In the genomic region with DNA sequence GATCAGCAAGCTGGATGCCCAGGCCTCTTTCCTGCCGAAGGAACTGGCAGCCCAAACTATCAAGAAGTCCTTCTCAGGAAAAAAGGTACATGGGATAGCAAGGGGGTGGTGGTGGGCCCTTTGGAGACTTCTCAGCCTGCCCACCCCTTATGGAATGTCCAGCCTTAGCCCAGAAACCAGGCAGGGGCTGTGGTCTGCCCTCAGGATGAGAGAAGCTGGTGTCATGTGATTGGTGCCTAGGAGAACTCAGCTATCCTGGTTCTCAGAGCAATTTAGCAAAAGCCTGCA, we compare ENCODE assay signal across 23 cellular contexts. TPM values are rescaled to one million over a fixed set of nuclear protein-coding genes. Genes with fewer than 3 reads are reported as not detected.
DNase-seq lines count a peak whose midpoint lies in the region; ATAC-seq, FAIRE-seq and TF ChIP-seq lines count a peak whose summit lies in the region.
"Had no signal": no experiment of that assay in that cellular context is flagged by ENCODE, and none has a peak within 500 bp of the region (broad histone marks: within the 10 kb centered on the region; RNA-seq: fewer than 3 reads in every experiment).

No MANE protein-coding gene starts in this region.

- no peaks in the 10 kb centered on the region for H3K79me1 ChIP-seq in neuronal stem cell (ENCODE audit: low read depth, low read length)

- peaks cover 58% of the 10 kb centered on the region for H3K4me1 Mint-ChIP-seq in dendritic cell treated with granulocyte-macrophage colony-stimulating factor and Interleukin-4, amounts not matched to agents 40 ng/mL and 50 ng/mL, for 4 days (ENCODE audit: low read depth)
- H3K4me1 Mint-ChIP-seq: CD4-positive, CD25-positive, alpha-beta regulatory T cell had no signal

- no peak overlapping the region for H4K8ac ChIP-seq in neuronal stem cell (ENCODE audit: low read depth, low read length)

- H3K27me3 ChIP-seq in liver (ENCODE audit: control insufficient read depth in 4 of 4, insufficient read depth in 4 of 4, low read length in 3 of 4) (no peaks in the 10 kb centered on the region), HepG2 (ENCODE audit: control insufficient read depth in 1 of 2, insufficient read depth in 2 of 2, low read length in 2 of 2) (no peaks in the 10 kb centered on the region), neuronal stem cell (ENCODE audit: control insufficient read depth in 3 of 3, insufficient read depth in 3 of 3, low read depth in 1 of 3, low read length in 3 of 3) (peaks cover 0 to 32% (median 0%) of the 10 kb centered on the region in 3 experiments)

- H4K91ac ChIP-seq in neuronal stem cell (ENCODE audit: low read depth, low read length, poor library complexity): no peak overlapping the region

- H3K9ac ChIP-seq in liver (ENCODE audit: low read depth in 1 of 2, low read length in 2 of 2): peak overlapping the region in 1 of 2 donors; percentile 76
- no peak overlapping the region for H3K9ac ChIP-seq in HepG2 (ENCODE audit: insufficient read depth, low read depth, low read length)
- H3K9ac ChIP-seq in neuronal stem cell (ENCODE audit: low read depth, low read length, poor library complexity): no peak overlapping the region

- H3K36me3 ChIP-seq in liver (ENCODE audit: control insufficient read depth in 4 of 4, insufficient read depth in 3 of 4, low read depth in 1 of 4, low read length in 3 of 4) (peaks cover 11 to 33% (median 19%) of the 10 kb centered on the region in 4 donors), HepG2 (replicated peaks in 1 of 2; ENCODE audit: control insufficient read depth in 1 of 2, insufficient read depth in 2 of 2, low read length in 2 of 2) (no peaks in the 10 kb centered on the region), neuronal stem cell (replicated peaks in 1 of 2; ENCODE audit: control insufficient read depth in 2 of 2, insufficient read depth in 2 of 2, low read length in 2 of 2) (no peaks in the 10 kb centered on the region)

- peaks cover 2% of the 10 kb centered on the region for H3K27me3 Mint-ChIP-seq in dendritic cell treated with granulocyte-macrophage colony-stimulating factor and Interleukin-4, amounts not matched to agents 40 ng/mL and 50 ng/mL, for 4 days

- no peak overlapping the region for H3K14ac ChIP-seq in neuronal stem cell (ENCODE audit: low read length)

- H4K20me1 ChIP-seq in HepG2 (ENCODE audit: insufficient read depth, low read length): no peaks in the 10 kb centered on the region

- TF ChIP-seq CTCF in liver (IDR thresholded peaks at IDR 0.05; ENCODE audit: low read depth, low read length, missing input control) (no peak), HepG2 (CRISPR knock-in tag; IDR thresholded peaks at IDR 0.05) (no peak)

- no peak overlapping the region for H2AK5ac ChIP-seq in neuronal stem cell (ENCODE audit: low read depth, low read length)

- no peak overlapping the region for H3K4ac ChIP-seq in neuronal stem cell (ENCODE audit: low read length)

- BruUV-seq in HepG2 (replicated peaks; lab: Mats Ljungman, UMichigan): no TSS peak

- H3K79me2 ChIP-seq in HepG2 (ENCODE audit: insufficient read depth, low read length): no peaks in the 10 kb centered on the region

- intact Hi-C loops in HepG2 (cut with micrococcal nuclease; ENCODE audit: unreplicated experiment): no loop called here
- intact Hi-C loops in dendritic cell treated with granulocyte-macrophage colony-stimulating factor and Interleukin-4, amounts not matched to agents 40 ng/mL and 50 ng/mL, for 4 days (cut with micrococcal nuclease): no loop called here

- WGBS in liver: 68% methylated on average over 1 of the region's 1 CpG
- WGBS in HepG2 (ENCODE audit: low lambda C conversion rate): 100% methylated on average over 1 of the region's 1 CpG
- no CpG with 5 or more reads among the region's 1 CpG for WGBS in neuronal stem cell (ENCODE audit: extremely low coverage in 2 of 2, insufficient read length in 2 of 2, insufficient replicate concordance in 1 of 2), 2 donors

- H3K4me3 ChIP-seq in liver (ENCODE audit: low read depth in 1 of 3, low read length in 3 of 3) (peak overlapping the region; percentile 49 to 86 (median 73)), HepG2 (replicated peaks in 1 of 3; ENCODE audit: insufficient read depth in 1 of 3, low read depth in 2 of 3, low read length in 3 of 3) (no peak overlapping the region), neuronal stem cell (ENCODE audit: low read length in 2 of 2) (peak overlapping the region in 1 of 2 donors; percentile 52)
- H3K4me3 ChIP-seq: GM23338 had no signal

- CTCF ChIA-PET in HepG2 (lab: Yijun Ruan, JAX; ENCODE audit: low intra/inter-chr PET ratio, low total read pairs): no interaction called here

- POLR2A ChIA-PET in HepG2 (lab: Yijun Ruan, JAX): interaction anchor here (2.3 to 18.4 kb wide), 2 partner anchors 9 to 16 kb away, joined by 9 to 466 read pairs; a partner anchor contains a TSS

- TF ChIP-seq EP300 in HepG2 (IDR thresholded peaks at IDR 0.05; ENCODE audit: low read depth in 2 of 2, low read length in 2 of 2) (no peak), HepG2 (CRISPR knock-in tag; IDR thresholded peaks at IDR 0.05; ENCODE audit: borderline replicate concordance) (no peak)

- H3K4me2 ChIP-seq in HepG2 (ENCODE audit: low read depth, low read length): no peak overlapping the region
- H3K4me2 ChIP-seq in neuronal stem cell (ENCODE audit: insufficient read depth, low read length, poor library complexity, severe bottlenecking): no peak overlapping the region
- H3K4me2 ChIP-seq: GM23338 had no signal

- peak overlapping the region; percentile 45 for H3K23ac ChIP-seq in neuronal stem cell (ENCODE audit: low read depth, low read length, poor library complexity)

- no peaks in the 10 kb centered on the region for H3K9me3 Mint-ChIP-seq in dendritic cell treated with granulocyte-macrophage colony-stimulating factor and Interleukin-4, amounts not matched to agents 40 ng/mL and 50 ng/mL, for 4 days
- H3K9me3 Mint-ChIP-seq: CD4-positive, CD25-positive, alpha-beta regulatory T cell had no signal

- H2AFZ ChIP-seq in HepG2 (ENCODE audit: low read length): no peak overlapping the region
- H2AFZ ChIP-seq in neuronal stem cell (ENCODE audit: low read length): no peak overlapping the region
- H2AFZ ChIP-seq: GM23338 had no signal

- peak overlapping the region; percentile 84 for H3K27ac Mint-ChIP-seq in dendritic cell treated with granulocyte-macrophage colony-stimulating factor and Interleukin-4, amounts not matched to agents 40 ng/mL and 50 ng/mL, for 4 days
- H3K27ac Mint-ChIP-seq: CD4-positive, CD25-positive, alpha-beta regulatory T cell; GM23338 had no signal

- no peak overlapping the region for H2BK5ac ChIP-seq in neuronal stem cell (ENCODE audit: low read length)

- TF ChIP-seq POLR2A in HepG2 (IDR thresholded peaks at IDR 0.05; ENCODE audit: insufficient read depth in 1 of 2, low read depth in 2 of 2, low read length in 2 of 2) (no peak), GM12891 (IDR thresholded peaks at IDR 0.05; ENCODE audit: low read depth, low read length) (no peak)

- DNase-seq in HepG2 (ENCODE audit: low spot score): no peak
- no peak for DNase-seq in neuronal stem cell (ENCODE audit: low spot score)
- DNase-seq in medulla oblongata (ENCODE audit: extremely low spot score): no peak
- no peak for DNase-seq in GM12891 (ENCODE audit: insufficient read length, low spot score)
- DNase-seq: CD4-positive, CD25-positive, alpha-beta regulatory T cell; COR-L47; DMS 273 treated with DMSO at 0.1 percent for 48 hours; HCEC 1CT; IMR-90; Karpas-422; NCI-H1092; NCI-H1436 treated with DMSO at 0.1 percent for 48 hours; NCI-H2029; NCI-H526; PC-3; SHP77 treated with DMSO at 0.1 percent for 48 hours had no signal

- H3K18ac ChIP-seq in neuronal stem cell (ENCODE audit: low read length): no peak overlapping the region

- H3K4me1 ChIP-seq in liver (ENCODE audit: control insufficient read depth in 4 of 4, insufficient read depth in 4 of 4, low read length in 3 of 4): peaks cover 11 to 80% (median 64%) of the 10 kb centered on the region in 4 donors
- peaks cover 78% of the 10 kb centered on the region for H3K4me1 ChIP-seq in HepG2 (ENCODE audit: insufficient read depth, low read length)
- H3K4me1 ChIP-seq in neuronal stem cell (ENCODE audit: control insufficient read depth in 2 of 2, insufficient read depth in 1 of 2, low read depth in 1 of 2, low read length in 2 of 2): no peaks in the 10 kb centered on the region

- no peak overlapping the region for H2BK12ac ChIP-seq in neuronal stem cell (ENCODE audit: low read length)

- H3K9me3 ChIP-seq in liver (ENCODE audit: control insufficient read depth in 4 of 4, low read length in 3 of 4) (no peaks in the 10 kb centered on the region), HepG2 (ENCODE audit: low read length) (no peaks in the 10 kb centered on the region), neuronal stem cell (replicated peaks in 1 of 2; ENCODE audit: control insufficient read depth in 2 of 2, insufficient read depth in 1 of 2, low read depth in 1 of 2, low read length in 2 of 2) (no peaks in the 10 kb centered on the region)

- no peak overlapping the region for H2BK120ac ChIP-seq in neuronal stem cell (ENCODE audit: low read depth, low read length)

- H3K27ac ChIP-seq in liver (ENCODE audit: low read depth in 1 of 2, low read length in 2 of 2) (peak overlapping the region; percentile 31 to 99), HepG2 (ENCODE audit: extremely low read length, insufficient read depth, low read length) (no peak overlapping the region), neuronal stem cell (replicated peaks; ENCODE audit: low read length) (no peak overlapping the region)

- H2BK15ac ChIP-seq in neuronal stem cell (ENCODE audit: low read length): peak overlapping the region; percentile 55

- no peak for TF ChIP-seq RAD21 in liver (IDR thresholded peaks at IDR 0.05)
- TF ChIP-seq RAD21 in HepG2 (CRISPR knock-in tag; IDR thresholded peaks at IDR 0.05): no peak

- H3K4me3 Mint-ChIP-seq in dendritic cell treated with granulocyte-macrophage colony-stimulating factor and Interleukin-4, amounts not matched to agents 40 ng/mL and 50 ng/mL, for 4 days: no peak overlapping the region
- H3K4me3 Mint-ChIP-seq: CD4-positive, CD25-positive, alpha-beta regulatory T cell; GM23338 had no signal

- in situ Hi-C loops in HepG2 (cut with HindIII; ENCODE audit: extremely low pct_ligation_motif_present, low pct_unique_long_range_greater_than_20kb): no loop called here

- FAIRE-seq in HepG2 (lab: Jason Lieb, UNC) (no peak), GM12891 (lab: Jason Lieb, UNC) (no peak)
- FAIRE-seq: G401.6 had no signal

- H3K36me3 Mint-ChIP-seq in dendritic cell treated with granulocyte-macrophage colony-stimulating factor and Interleukin-4, amounts not matched to agents 40 ng/mL and 50 ng/mL, for 4 days (ENCODE audit: low read depth): no peaks in the 10 kb centered on the region
- H3K36me3 Mint-ChIP-seq: CD4-positive, CD25-positive, alpha-beta regulatory T cell had no signal

- no peak for ATAC-seq in HepG2
- no peak for ATAC-seq in GM18868 (IDR thresholded peaks at IDR 0.05; ENCODE audit: unreplicated experiment)
- ATAC-seq: GM23338, PC-3 had no signal

RNA-seq across cellular contexts. Expression of a gene that starts 2.8 kb away (rescaled TPM):
- total RNA-seq in liver: 1,000 to 10,000 TPM; 1,022 to 1,400 TPM
- polyA plus RNA-seq in liver: 1,000 to 10,000 TPM; 1,193 to 1,291 TPM
- total RNA-seq in HepG2 (2016; rRNA removed; fragmentation: Illumina TruSeq; extraction: Trizol): 9.8 and 12.3 TPM in 2 replicates
- total RNA-seq in HepG2 (2016; cell fraction: cytosol; rRNA removed; fragmentation: Illumina TruSeq; extraction: Trizol; ENCODE audit: low read depth): 7.6 and 10.0 TPM in 2 replicates
- 7.8 and 12.6 TPM in 2 replicates for total RNA-seq in HepG2 (2016; cell fraction: insoluble cytoplasmic fraction; rRNA removed; fragmentation: Illumina TruSeq; extraction: Trizol)
- 10.1 and 13.2 TPM in 2 replicates for total RNA-seq in HepG2 (2016; cell fraction: membrane; rRNA removed; fragmentation: Illumina TruSeq; extraction: Trizol)
- 10.1 and 14.4 TPM in 2 replicates for total RNA-seq in HepG2 (2016; cell fraction: nucleus; rRNA removed; fragmentation: Illumina TruSeq; extraction: Trizol)
- 19.6 and 46.5 TPM in 2 replicates for polyA plus RNA-seq in HepG2 (2011; rRNA removed)
- polyA plus RNA-seq in HepG2 (2011; cell fraction: cytosol; rRNA removed): 19.0 and 27.6 TPM in 2 replicates
- polyA plus RNA-seq in HepG2 (2011; cell fraction: nucleus; rRNA removed): 84.4 and 124 TPM in 2 replicates
- polyA plus RNA-seq in HepG2 (2012): 39.9 and 42.6 TPM in 2 replicates
- polyA plus RNA-seq in HepG2 (2016; cell fraction: cytosol; fragmentation: Illumina TruSeq; extraction: Trizol; ENCODE audit: low read depth): 8.5 and 8.8 TPM in 2 replicates
- 9.1 and 10.1 TPM in 2 replicates for polyA plus RNA-seq in HepG2 (2016; cell fraction: insoluble cytoplasmic fraction; fragmentation: Illumina TruSeq; extraction: Trizol; ENCODE audit: low read depth)
- polyA plus RNA-seq in HepG2 (2016; cell fraction: membrane; fragmentation: Illumina TruSeq; extraction: Trizol; ENCODE audit: low read depth): 8.5 and 11.6 TPM in 2 replicates
- 21.9 and 26.1 TPM in 2 replicates for polyA plus RNA-seq in HepG2 (2016; cell fraction: nucleus; fragmentation: Illumina TruSeq; extraction: Trizol; ENCODE audit: insufficient read depth, low read depth)
- 17.9 TPM in 1 of 2 replicates, not detected in the other for polyA minus RNA-seq in HepG2 (2011; rRNA and poly(A)+ RNA removed; ENCODE audit: low replicate concordance)
- polyA minus RNA-seq in HepG2 (2011; cell fraction: cytosol; rRNA and poly(A)+ RNA removed): 5.0 and 10.8 TPM in 2 replicates
- polyA minus RNA-seq in HepG2 (2011; cell fraction: nucleus; rRNA and poly(A)+ RNA removed): 9.7 and 16.8 TPM in 2 replicates
- not detected for polyA plus RNA-seq in neuronal stem cell (2013, experiment 1 of 2)
- polyA plus RNA-seq in neuronal stem cell (2013, experiment 2 of 2): not detected
- polyA plus RNA-seq in GM12891 (2012; ENCODE audit: low read depth, missing spikeins): 0.94 TPM
- total RNA-seq: CD4-positive, CD25-positive, alpha-beta regulatory T cell; GM23338; HT-29; IMR-90; MCF 10A; PC-3 had no signal
- polyA plus RNA-seq: CD4-positive, CD25-positive, alpha-beta regulatory T cell; GM23338; IMR-90 had no signal

RNA-seq across cellular contexts. Expression of a gene that starts 9.5 kb away (rescaled TPM):
- total RNA-seq in liver (10 to 100 TPM; 24.0 to 28.7 TPM), HepG2 (2016; rRNA removed; fragmentation: Illumina TruSeq; extraction: Trizol) (38.0 and 38.5 TPM in 2 replicates)
- polyA plus RNA-seq in liver (1 to 10 TPM; 5.4 to 6.8 TPM), HepG2 (2011; rRNA removed) (16.5 and 16.7 TPM in 2 replicates)
- 18.0 and 19.7 TPM in 2 replicates for total RNA-seq in HepG2 (2016; cell fraction: cytosol; rRNA removed; fragmentation: Illumina TruSeq; extraction: Trizol; ENCODE audit: low read depth)
- 34.9 and 36.4 TPM in 2 replicates for total RNA-seq in HepG2 (2016; cell fraction: insoluble cytoplasmic fraction; rRNA removed; fragmentation: Illumina TruSeq; extraction: Trizol)
- total RNA-seq in HepG2 (2016; cell fraction: membrane; rRNA removed; fragmentation: Illumina TruSeq; extraction: Trizol): 51.1 and 53.4 TPM in 2 replicates
- total RNA-seq in HepG2 (2016; cell fraction: nucleus; rRNA removed; fragmentation: Illumina TruSeq; extraction: Trizol): 26.1 and 33.6 TPM in 2 replicates
- polyA plus RNA-seq in HepG2 (2011; cell fraction: cytosol; rRNA removed): 8.4 and 11.3 TPM in 2 replicates
- polyA plus RNA-seq in HepG2 (2011; cell fraction: nucleus; rRNA removed): 13.6 and 17.2 TPM in 2 replicates
- 13.3 and 14.9 TPM in 2 replicates for polyA plus RNA-seq in HepG2 (2012)
- polyA plus RNA-seq in HepG2 (2016; cell fraction: cytosol; fragmentation: Illumina TruSeq; extraction: Trizol; ENCODE audit: low read depth): 8.7 and 9.1 TPM in 2 replicates
- 27.2 and 31.1 TPM in 2 replicates for polyA plus RNA-seq in HepG2 (2016; cell fraction: insoluble cytoplasmic fraction; fragmentation: Illumina TruSeq; extraction: Trizol; ENCODE audit: low read depth)
- polyA plus RNA-seq in HepG2 (2016; cell fraction: membrane; fragmentation: Illumina TruSeq; extraction: Trizol; ENCODE audit: low read depth): 22.7 and 22.9 TPM in 2 replicates
- 31.4 and 31.8 TPM in 2 replicates for polyA plus RNA-seq in HepG2 (2016; cell fraction: nucleus; fragmentation: Illumina TruSeq; extraction: Trizol; ENCODE audit: insufficient read depth, low read depth)
- polyA minus RNA-seq in HepG2 (2011; rRNA and poly(A)+ RNA removed; ENCODE audit: low replicate concordance): 8.2 and 15.1 TPM in 2 replicates
- 12.0 and 14.8 TPM in 2 replicates for polyA minus RNA-seq in HepG2 (2011; cell fraction: cytosol; rRNA and poly(A)+ RNA removed)
- polyA minus RNA-seq in HepG2 (2011; cell fraction: nucleus; rRNA and poly(A)+ RNA removed): 31.7 and 49.4 TPM in 2 replicates
- polyA plus RNA-seq in neuronal stem cell (2013, experiment 1 of 2): 15.7 TPM
- 16.7 TPM for polyA plus RNA-seq in neuronal stem cell (2013, experiment 2 of 2)
- polyA plus RNA-seq in GM12891 (2012; ENCODE audit: low read depth, missing spikeins): 5.1 TPM

RNA-seq across cellular contexts. Expression of a gene that starts 14.4 kb away (rescaled TPM):
- total RNA-seq in liver: 1,000 to 10,000 TPM in 1 of 2 donors, 100 to 1,000 TPM in 1; 507 to 1,075 TPM
- 1,000 to 10,000 TPM in 1 of 2 donors, 100 to 1,000 TPM in 1; 743 to 1,326 TPM for polyA plus RNA-seq in liver
- 38.9 and 105 TPM in 2 replicates for total RNA-seq in HepG2 (2016; rRNA removed; fragmentation: Illumina TruSeq; extraction: Trizol)
- 10.8 and 12.0 TPM in 2 replicates for total RNA-seq in HepG2 (2016; cell fraction: cytosol; rRNA removed; fragmentation: Illumina TruSeq; extraction: Trizol; ENCODE audit: low read depth)
- total RNA-seq in HepG2 (2016; cell fraction: insoluble cytoplasmic fraction; rRNA removed; fragmentation: Illumina TruSeq; extraction: Trizol): 37.6 and 103 TPM in 2 replicates
- total RNA-seq in HepG2 (2016; cell fraction: membrane; rRNA removed; fragmentation: Illumina TruSeq; extraction: Trizol): 14.7 and 16.8 TPM in 2 replicates
- total RNA-seq in HepG2 (2016; cell fraction: nucleus; rRNA removed; fragmentation: Illumina TruSeq; extraction: Trizol): 132 and 140 TPM in 2 replicates
- 632 and 1,233 TPM in 2 replicates for polyA plus RNA-seq in HepG2 (2011; rRNA removed)
- 347 and 666 TPM in 2 replicates for polyA plus RNA-seq in HepG2 (2011; cell fraction: cytosol; rRNA removed)
- polyA plus RNA-seq in HepG2 (2011; cell fraction: nucleus; rRNA removed): 3,464 and 4,379 TPM in 2 replicates
- polyA plus RNA-seq in HepG2 (2012): 718 and 962 TPM in 2 replicates
- 7.0 and 7.3 TPM in 2 replicates for polyA plus RNA-seq in HepG2 (2016; cell fraction: cytosol; fragmentation: Illumina TruSeq; extraction: Trizol; ENCODE audit: low read depth)
- 31.3 and 36.2 TPM in 2 replicates for polyA plus RNA-seq in HepG2 (2016; cell fraction: insoluble cytoplasmic fraction; fragmentation: Illumina TruSeq; extraction: Trizol; ENCODE audit: low read depth)
- polyA plus RNA-seq in HepG2 (2016; cell fraction: membrane; fragmentation: Illumina TruSeq; extraction: Trizol; ENCODE audit: low read depth): 10.3 TPM in 2 replicates
- 273 and 284 TPM in 2 replicates for polyA plus RNA-seq in HepG2 (2016; cell fraction: nucleus; fragmentation: Illumina TruSeq; extraction: Trizol; ENCODE audit: insufficient read depth, low read depth)
- polyA minus RNA-seq in HepG2 (2011; rRNA and poly(A)+ RNA removed; ENCODE audit: low replicate concordance): 0.26 and 415 TPM in 2 replicates
- 134 and 348 TPM in 2 replicates for polyA minus RNA-seq in HepG2 (2011; cell fraction: cytosol; rRNA and poly(A)+ RNA removed)
- 662 and 1,024 TPM in 2 replicates for polyA minus RNA-seq in HepG2 (2011; cell fraction: nucleus; rRNA and poly(A)+ RNA removed)
- 0.07 TPM for polyA plus RNA-seq in neuronal stem cell (2013, experiment 1 of 2)
- 0.08 TPM for polyA plus RNA-seq in neuronal stem cell (2013, experiment 2 of 2)
- 0.44 TPM for polyA plus RNA-seq in GM12891 (2012; ENCODE audit: low read depth, missing spikeins)
- total RNA-seq: CD4-positive, CD25-positive, alpha-beta regulatory T cell; GM23338; HT-29; MCF 10A; PC-3 had no signal
- polyA plus RNA-seq: GM23338 had no signal

RNA-seq across cellular contexts. Expression of a gene that starts 50.2 kb away (rescaled TPM):
- 1,000 to 10,000 TPM in 1 of 2 donors, 100 to 1,000 TPM in 1; 447 to 2,000 TPM for total RNA-seq in liver
- 1,000 to 10,000 TPM; 2,821 to 3,354 TPM for polyA plus RNA-seq in liver
- 1.5 and 5.3 TPM in 2 replicates for total RNA-seq in HepG2 (2016; rRNA removed; fragmentation: Illumina TruSeq; extraction: Trizol)
- 1.1 and 1.6 TPM in 2 replicates for total RNA-seq in HepG2 (2016; cell fraction: cytosol; rRNA removed; fragmentation: Illumina TruSeq; extraction: Trizol; ENCODE audit: low read depth)
- 2.2 and 6.6 TPM in 2 replicates for total RNA-seq in HepG2 (2016; cell fraction: insoluble cytoplasmic fraction; rRNA removed; fragmentation: Illumina TruSeq; extraction: Trizol)
- total RNA-seq in HepG2 (2016; cell fraction: membrane; rRNA removed; fragmentation: Illumina TruSeq; extraction: Trizol): 1.0 and 2.3 TPM in 2 replicates
- total RNA-seq in HepG2 (2016; cell fraction: nucleus; rRNA removed; fragmentation: Illumina TruSeq; extraction: Trizol): 6.0 and 8.7 TPM in 2 replicates
- polyA plus RNA-seq in HepG2 (2011; rRNA removed): 2.7 and 3.7 TPM in 2 replicates
- 1.1 and 1.6 TPM in 2 replicates for polyA plus RNA-seq in HepG2 (2011; cell fraction: cytosol; rRNA removed)
- 6.7 and 7.2 TPM in 2 replicates for polyA plus RNA-seq in HepG2 (2011; cell fraction: nucleus; rRNA removed)
- polyA plus RNA-seq in HepG2 (2012): 0.95 TPM in 1 of 2 replicates, not detected in the other
- 0.76 and 1.1 TPM in 2 replicates for polyA plus RNA-seq in HepG2 (2016; cell fraction: cytosol; fragmentation: Illumina TruSeq; extraction: Trizol; ENCODE audit: low read depth)
- polyA plus RNA-seq in HepG2 (2016; cell fraction: insoluble cytoplasmic fraction; fragmentation: Illumina TruSeq; extraction: Trizol; ENCODE audit: low read depth): 1.3 and 1.6 TPM in 2 replicates
- 1.2 and 1.4 TPM in 2 replicates for polyA plus RNA-seq in HepG2 (2016; cell fraction: membrane; fragmentation: Illumina TruSeq; extraction: Trizol; ENCODE audit: low read depth)
- 10.2 and 12.6 TPM in 2 replicates for polyA plus RNA-seq in HepG2 (2016; cell fraction: nucleus; fragmentation: Illumina TruSeq; extraction: Trizol; ENCODE audit: insufficient read depth, low read depth)
- polyA minus RNA-seq in HepG2 (2011; rRNA and poly(A)+ RNA removed; ENCODE audit: low replicate concordance): 1.8 and 2.5 TPM in 2 replicates
- 0.59 and 0.97 TPM in 2 replicates for polyA minus RNA-seq in HepG2 (2011; cell fraction: cytosol; rRNA and poly(A)+ RNA removed)
- 0.64 and 2.5 TPM in 2 replicates for polyA minus RNA-seq in HepG2 (2011; cell fraction: nucleus; rRNA and poly(A)+ RNA removed)
- polyA plus RNA-seq in neuronal stem cell (2013, experiment 1 of 2): 1.4 TPM
- 1.7 TPM for polyA plus RNA-seq in neuronal stem cell (2013, experiment 2 of 2)
- 1.6 TPM for polyA plus RNA-seq in GM12891 (2012; ENCODE audit: low read depth, missing spikeins)
- total RNA-seq: HT-29 had no signal

RNA-seq across cellular contexts. Expression of a gene that starts 54.6 kb away (rescaled TPM):
- 10 to 100 TPM in 1 of 2 donors, under 1 TPM in 1; 0.25 to 12.1 TPM for total RNA-seq in liver
- 1 to 10 TPM; 1.8 to 6.1 TPM for polyA plus RNA-seq in liver
- 1.3 and 1.4 TPM in 2 replicates for total RNA-seq in HepG2 (2016; rRNA removed; fragmentation: Illumina TruSeq; extraction: Trizol)
- 1.1 TPM in 1 of 2 replicates, not detected in the other for total RNA-seq in HepG2 (2016; cell fraction: cytosol; rRNA removed; fragmentation: Illumina TruSeq; extraction: Trizol; ENCODE audit: low read depth)
- total RNA-seq in HepG2 (2016; cell fraction: insoluble cytoplasmic fraction; rRNA removed; fragmentation: Illumina TruSeq; extraction: Trizol): 1.8 and 2.0 TPM in 2 replicates
- total RNA-seq in HepG2 (2016; cell fraction: membrane; rRNA removed; fragmentation: Illumina TruSeq; extraction: Trizol): 0.62 and 1.3 TPM in 2 replicates
- total RNA-seq in HepG2 (2016; cell fraction: nucleus; rRNA removed; fragmentation: Illumina TruSeq; extraction: Trizol): 1.5 and 1.8 TPM in 2 replicates
- 0.60 and 0.84 TPM in 2 replicates for polyA plus RNA-seq in HepG2 (2011; rRNA removed)
- polyA plus RNA-seq in HepG2 (2011; cell fraction: cytosol; rRNA removed): 0.46 and 0.76 TPM in 2 replicates
- 8.5 TPM in 2 replicates for polyA plus RNA-seq in HepG2 (2011; cell fraction: nucleus; rRNA removed)
- polyA plus RNA-seq in HepG2 (2012): 0.59 and 1.6 TPM in 2 replicates
- 0.95 and 1.2 TPM in 2 replicates for polyA plus RNA-seq in HepG2 (2016; cell fraction: cytosol; fragmentation: Illumina TruSeq; extraction: Trizol; ENCODE audit: low read depth)
- polyA plus RNA-seq in HepG2 (2016; cell fraction: insoluble cytoplasmic fraction; fragmentation: Illumina TruSeq; extraction: Trizol; ENCODE audit: low read depth): 1.7 and 2.2 TPM in 2 replicates
- 0.33 and 0.93 TPM in 2 replicates for polyA plus RNA-seq in HepG2 (2016; cell fraction: membrane; fragmentation: Illumina TruSeq; extraction: Trizol; ENCODE audit: low read depth)
- 4.6 and 6.7 TPM in 2 replicates for polyA plus RNA-seq in HepG2 (2016; cell fraction: nucleus; fragmentation: Illumina TruSeq; extraction: Trizol; ENCODE audit: insufficient read depth, low read depth)
- polyA minus RNA-seq in HepG2 (2011; rRNA and poly(A)+ RNA removed; ENCODE audit: low replicate concordance): 0.54 TPM in 1 of 2 replicates, not detected in the other
- not detected in 2 replicates for polyA minus RNA-seq in HepG2 (2011; cell fraction: cytosol; rRNA and poly(A)+ RNA removed)
- polyA minus RNA-seq in HepG2 (2011; cell fraction: nucleus; rRNA and poly(A)+ RNA removed): not detected in 2 replicates
- 10.7 TPM for polyA plus RNA-seq in neuronal stem cell (2013, experiment 1 of 2)
- polyA plus RNA-seq in neuronal stem cell (2013, experiment 2 of 2): 10.5 TPM
- polyA plus RNA-seq in GM12891 (2012; ENCODE audit: low read depth, missing spikeins): 1.4 TPM
- total RNA-seq: HT-29, IMR-90, MCF 10A had no signal
- polyA plus RNA-seq: IMR-90 had no signal

Comparison
In these comparisons a context has a peak if more than half of its experiments do, and no peak if none do; other contexts are left out.
1. H3K27ac ChIP-seq: peak in liver (2 of 2); none in HepG2 (single experiment) and neuronal stem cell (single experiment).
2. H3K4me3 ChIP-seq: peak in liver (3 of 3); none in HepG2 (0 of 3).
3. RNA of a gene that starts 2.8 kb away (total RNA-seq): 1,022 to 1,400 TPM in liver; 7.6 to 14.4 TPM in HepG2; every median in the first group is over 10 times any median in the second.